Comparison of ENCODE assay signal across 36 cellular contexts in genomic region chr6:17744019-17744756, GRCh38.
"Had no signal": no experiment of that assay in that cellular context is flagged by ENCODE, and none has a peak within 500 bp of the region (broad histone marks: within the 10 kb centered on the region; RNA-seq: fewer than 3 reads in every experiment).

No MANE protein-coding gene starts in this region.

- H3K27ac ChIP-seq: brain microvascular endothelial cell, PC-9, RWPE1, WERI-Rb-1 had no signal

- H3K27me3 ChIP-seq: brain microvascular endothelial cell, MG63 had no signal

- H3K4me2 ChIP-seq: PC-9 had no signal

- H3K4me3 Mint-ChIP-seq: activated CD4-positive, alpha-beta T cell treated with anti-CD3 and anti-CD28 coated beads, Interleukin-2, amount 10 ng/mL, durations not matched to agents 24 days and 14 days; activated CD8-positive, alpha-beta T cell treated with anti-CD3 and anti-CD28 coated beads for 36 hours; activated naive CD8-positive, alpha-beta T cell treated with anti-CD3 and anti-CD28 coated beads for 36 hours; activated T-cell treated with anti-CD3 and anti-CD28 coated beads, Interleukin-2, amount 50 U/mL, for 72 hours; activated T-helper 17 cell treated with anti-CD3 and anti-CD28 coated beads, Interleukin-2, amount 50 U/mL, for 72 hours had no signal

- H3K4me1 Mint-ChIP-seq: activated naive CD8-positive, alpha-beta T cell treated with anti-CD3 and anti-CD28 coated beads for 36 hours; activated T-helper 17 cell treated with anti-CD3 and anti-CD28 coated beads, Interleukin-2, amount 50 U/mL, for 72 hours had no signal

- H3K27me3 Mint-ChIP-seq: activated CD8-positive, alpha-beta T cell treated with anti-CD3 and anti-CD28 coated beads for 36 hours; activated T-helper 17 cell treated with anti-CD3 and anti-CD28 coated beads, Interleukin-2, amount 50 U/mL, for 72 hours had no signal

- ATAC-seq: activated CD8-positive, alpha-beta T cell treated with anti-CD3 and anti-CD28 coated beads for 36 hours; activated T-cell treated with anti-CD3 and anti-CD28 coated beads, Interleukin-2, amount 50 U/mL, for 72 hours; activated T-helper 17 cell treated with anti-CD3 and anti-CD28 coated beads, Interleukin-2, amount 50 U/mL, for 72 hours; Right ventricle myocardium inferior had no signal

- DNase-seq: activated CD4-positive, alpha-beta T cell treated with anti-CD3 and anti-CD28 coated beads for 1 hour; activated CD4-positive, alpha-beta T cell treated with anti-CD3 and anti-CD28 coated beads, Interleukin-2, amount 10 ng/mL, durations not matched to agents 24 days and 14 days; activated CD4-positive, alpha-beta T cell treated with anti-CD3 and anti-CD28 coated beads, Interleukin-2, amount 50 U/mL, for 4 hours; activated CD4-positive, CD25-positive, alpha-beta regulatory T cell; activated CD8-positive, alpha-beta T cell treated with anti-CD3 and anti-CD28 coated beads for 36 hours; activated effector memory CD4-positive, alpha-beta T cell treated with anti-CD3 and anti-CD28 coated beads, Interleukin-2, amount 50 U/mL, for 16 hours; activated naive CD4-positive, alpha-beta T cell; activated naive CD4-positive, alpha-beta T cell treated with anti-CD3 and anti-CD28 coated beads, Interleukin-2, amount 50 U/mL, for 16 hours; activated naive CD8-positive, alpha-beta T cell treated with anti-CD3 and anti-CD28 coated beads for 36 hours; activated T-cell treated with anti-CD3 and anti-CD28 coated beads, Interleukin-2, amount 50 U/mL, for 1 hour; activated T-cell treated with anti-CD3 and anti-CD28 coated beads, Interleukin-2, amount 50 U/mL, for 72 hours; amniotic stem cell; aorta; brain microvascular endothelial cell; central memory CD4-positive, alpha-beta T cell; Kasumi-1; MG63; NCI-H1092; NCI-H1436 treated with DMSO at 0.1 percent for 48 hours; NCI-H1694 treated with DMSO at 0.1 percent for 48 hours; NCI-H2029; NCI-H2107; NCI-H2171; NCI-H510A; NCI-H526; NCI-H748 treated with DMSO at 0.1 percent for 48 hours; PC-9; SW 1271; T-helper 1 cell; T-helper 2 cell; T-helper 9 cell; WERI-Rb-1 had no signal

- H3K9me3 Mint-ChIP-seq: activated CD4-positive, alpha-beta T cell treated with anti-CD3 and anti-CD28 coated beads, Interleukin-2, amount 10 ng/mL, durations not matched to agents 24 days and 14 days had no signal

- H3K9me3 ChIP-seq: MG63 had no signal

- H3K27ac Mint-ChIP-seq: activated CD4-positive, alpha-beta T cell treated with anti-CD3 and anti-CD28 coated beads, Interleukin-2, amount 10 ng/mL, durations not matched to agents 24 days and 14 days; activated CD8-positive, alpha-beta T cell treated with anti-CD3 and anti-CD28 coated beads for 36 hours; activated naive CD8-positive, alpha-beta T cell treated with anti-CD3 and anti-CD28 coated beads for 36 hours; activated T-cell treated with anti-CD3 and anti-CD28 coated beads, Interleukin-2, amount 50 U/mL, for 72 hours; activated T-helper 17 cell treated with anti-CD3 and anti-CD28 coated beads, Interleukin-2, amount 50 U/mL, for 72 hours had no signal

- FAIRE-seq: RCC 7860 had no signal

- H3K4me3 ChIP-seq: MG63, PC-9 had no signal

- H3K36me3 ChIP-seq: brain microvascular endothelial cell, MG63, WERI-Rb-1 had no signal
